In the genomic region with DNA sequence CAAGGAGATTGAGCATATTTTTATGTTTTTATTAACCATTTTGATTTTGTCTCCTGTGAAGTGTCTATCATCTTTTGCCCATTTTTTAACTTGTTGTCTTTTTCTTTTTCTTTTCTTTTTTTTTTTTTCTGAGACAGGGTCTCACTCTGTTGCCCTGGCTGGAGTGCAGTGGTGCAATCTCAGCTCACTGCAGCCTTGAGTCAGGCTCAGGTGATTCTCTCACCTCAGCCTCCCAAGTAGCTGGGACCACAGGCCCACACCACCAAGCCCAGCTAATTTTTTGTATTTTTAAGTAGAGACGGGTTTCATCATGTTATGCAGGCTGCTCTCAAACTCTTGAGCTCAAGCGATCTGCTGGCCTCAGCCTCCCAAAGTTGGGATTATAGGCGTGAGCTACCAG, we compare ENCODE assay signal across 21 cellular contexts. TPM values are rescaled to one million over a fixed set of nuclear protein-coding genes. Genes with fewer than 3 reads are reported as not detected.
DNase-seq lines count a peak whose midpoint lies in the region; ATAC-seq and TF ChIP-seq lines count a peak whose summit lies in the region.
"Had no signal": no experiment of that assay in that cellular context is flagged by ENCODE, and none has a peak within 500 bp of the region (broad histone marks: within the 10 kb centered on the region; RNA-seq: fewer than 3 reads in every experiment).

No MANE protein-coding gene starts in this region.

- ATAC-seq in activated naive CD8-positive, alpha-beta T cell treated with anti-CD3 and anti-CD28 coated beads, Interleukin-2, amount 10 ng/mL, durations not matched to agents 7 days and 5 days (ENCODE audit: low read depth): no peak
- no peak for ATAC-seq in stimulated activated effector memory CD8-positive, alpha-beta T cell treated with anti-CD3 and anti-CD28 coated beads, Interleukin-12 subunit alpha, Interleukin-12 subunit beta, amount 100 ng/mL, for 72 hours
- ATAC-seq: foreskin keratinocyte, HCT116 had no signal

- peak overlapping the region; percentile 81; the same call in 1 of the 2 replicates for H3K4me2 ChIP-seq in OCI-LY7 (ENCODE audit: low read length)

- H3K4me3 ChIP-seq in OCI-LY7 (ENCODE audit: low read depth, low read length, poor library complexity, severe bottlenecking): peak overlapping the region; percentile 56
- H3K4me3 ChIP-seq: stomach had no signal

- peak overlapping the region; percentile 83 for H3K4me3 Mint-ChIP-seq in activated naive CD8-positive, alpha-beta T cell treated with anti-CD3 and anti-CD28 coated beads, Interleukin-2, amount 10 ng/mL, durations not matched to agents 7 days and 5 days
- H3K4me3 Mint-ChIP-seq in stimulated activated effector memory CD8-positive, alpha-beta T cell treated with anti-CD3 and anti-CD28 coated beads, Interleukin-12 subunit alpha, Interleukin-12 subunit beta, amount 100 ng/mL, for 72 hours: peak overlapping the region; percentile 63

- H3K4me1 Mint-ChIP-seq in activated naive CD8-positive, alpha-beta T cell treated with anti-CD3 and anti-CD28 coated beads, Interleukin-2, amount 10 ng/mL, durations not matched to agents 7 days and 5 days: peaks cover 45% of the 10 kb centered on the region
- H3K4me1 Mint-ChIP-seq in stimulated activated effector memory CD8-positive, alpha-beta T cell treated with anti-CD3 and anti-CD28 coated beads, Interleukin-12 subunit alpha, Interleukin-12 subunit beta, amount 100 ng/mL, for 72 hours: peaks cover 61% of the 10 kb centered on the region

- H3K9me2 ChIP-seq in OCI-LY7 (ENCODE audit: insufficient read depth, low read length): no peaks in the 10 kb centered on the region

- peaks cover 23% of the 10 kb centered on the region for H3K36me3 Mint-ChIP-seq in activated naive CD8-positive, alpha-beta T cell treated with anti-CD3 and anti-CD28 coated beads, Interleukin-2, amount 10 ng/mL, durations not matched to agents 7 days and 5 days
- H3K36me3 Mint-ChIP-seq in stimulated activated effector memory CD8-positive, alpha-beta T cell treated with anti-CD3 and anti-CD28 coated beads, Interleukin-12 subunit alpha, Interleukin-12 subunit beta, amount 100 ng/mL, for 72 hours: peaks cover 61% of the 10 kb centered on the region

- intact Hi-C loops in OCI-LY7 (cut with micrococcal nuclease; ENCODE audit: unreplicated experiment): loop anchor here (5.0 kb wide), 1 partner anchor 93 kb away; no protein-coding TSS in a partner anchor

- H3K4me1 ChIP-seq in OCI-LY7 (ENCODE audit: insufficient read depth, low read length, poor library complexity, severe bottlenecking): peaks cover 46% of the 10 kb centered on the region

- peaks cover 6% of the 10 kb centered on the region for H3K9me3 Mint-ChIP-seq in activated naive CD8-positive, alpha-beta T cell treated with anti-CD3 and anti-CD28 coated beads, Interleukin-2, amount 10 ng/mL, durations not matched to agents 7 days and 5 days
- H3K9me3 Mint-ChIP-seq in stimulated activated effector memory CD8-positive, alpha-beta T cell treated with anti-CD3 and anti-CD28 coated beads, Interleukin-12 subunit alpha, Interleukin-12 subunit beta, amount 100 ng/mL, for 72 hours: no peaks in the 10 kb centered on the region
- H3K9me3 Mint-ChIP-seq: CD14-positive monocyte had no signal

- no peaks in the 10 kb centered on the region for H3K9me3 ChIP-seq in OCI-LY7 (ENCODE audit: low read length)
- H3K9me3 ChIP-seq: stomach, uterus had no signal

- peak overlapping the region; percentile 95 for H3K27ac Mint-ChIP-seq in activated naive CD8-positive, alpha-beta T cell treated with anti-CD3 and anti-CD28 coated beads, Interleukin-2, amount 10 ng/mL, durations not matched to agents 7 days and 5 days
- H3K27ac Mint-ChIP-seq in stimulated activated effector memory CD8-positive, alpha-beta T cell treated with anti-CD3 and anti-CD28 coated beads, Interleukin-12 subunit alpha, Interleukin-12 subunit beta, amount 100 ng/mL, for 72 hours: peak overlapping the region; percentile 93

- CTCF ChIA-PET in OCI-LY7 (lab: Charles Lee; ENCODE audit: unreplicated experiment): no interaction called here

- DNase-seq in activated CD8-positive, alpha-beta memory T cell treated with anti-CD3 and anti-CD28 coated beads for 24 hours: peak; percentile 30
- no peak for DNase-seq in activated CD8-positive, alpha-beta memory T cell treated with anti-CD3 and anti-CD28 coated beads, Interleukin-2, amount 50 U/mL, for 4 hours
- DNase-seq in OCI-LY7 (ENCODE audit: low spot score): no peak
- DNase-seq in activated naive CD8-positive, alpha-beta T cell treated with anti-CD3 and anti-CD28 coated beads, Interleukin-2, amount 10 ng/mL, durations not matched to agents 7 days and 5 days: no peak
- no peak for DNase-seq in stimulated activated effector memory CD8-positive, alpha-beta T cell treated with anti-CD3 and anti-CD28 coated beads, Interleukin-12 subunit alpha, Interleukin-12 subunit beta, amount 100 ng/mL, for 72 hours (ENCODE audit: low spot score in 2 of 2)
- no peak for DNase-seq in stimulated activated CD4-positive, alpha-beta T cell treated with anti-CD3 and anti-CD28 coated beads, Interleukin-4, amount 100 ng/mL, for 1 hour
- no peak for DNase-seq in NCI-H1436 treated with DMSO at 0.1 percent for 48 hours (lab: John Stamatoyannopoulos, UW)
- no peak for DNase-seq in NCI-H345 (lab: John Stamatoyannopoulos, UW)
- DNase-seq: activated CD4-positive, CD25-positive, alpha-beta regulatory T cell treated with anti-CD3 and anti-CD28 coated beads, Interleukin-2, amount 50 U/mL, for 72 hours; activated effector memory CD4-positive, alpha-beta T cell treated with Interleukin-2 at 50 U/mL for 16 hours; foreskin keratinocyte; mesendoderm; NCI-H1694 treated with DMSO at 0.1 percent for 48 hours; NCI-H446 treated with DMSO at 0.1 percent for 48 hours; retina; SHP77 treated with DMSO at 0.1 percent for 48 hours; stomach; T1000; uterus had no signal

- H3K27me3 Mint-ChIP-seq in activated naive CD8-positive, alpha-beta T cell treated with anti-CD3 and anti-CD28 coated beads, Interleukin-2, amount 10 ng/mL, durations not matched to agents 7 days and 5 days: no peaks in the 10 kb centered on the region

- POLR2A ChIA-PET in OCI-LY7 (lab: Charles Lee): interaction anchor here (0.7 to 2.6 kb wide), 5 partner anchors 9 to 419 kb away, joined by 3 to 13 read pairs (median 3); no protein-coding TSS in a partner anchor
- POLR2A ChIA-PET in activated naive CD8-positive, alpha-beta T cell treated with anti-CD3 and anti-CD28 coated beads, Interleukin-2, amount 10 ng/mL, durations not matched to agents 7 days and 5 days (lab: Charles Lee): interaction anchor here (0.7 to 1.6 kb wide), 7 partner anchors 11 to 97 kb away, joined by 3 to 5 read pairs (median 4); no protein-coding TSS in a partner anchor

- H3K79me2 ChIP-seq in OCI-LY7 (ENCODE audit: insufficient read depth, low read depth, low read length): no peaks in the 10 kb centered on the region

- H3K36me3 ChIP-seq in OCI-LY7 (ENCODE audit: insufficient read depth, low read length): no peaks in the 10 kb centered on the region
- H3K36me3 ChIP-seq: uterus had no signal

- TF ChIP-seq CTCF in OCI-LY7 (conservative IDR thresholded peaks at IDR 0.05; ENCODE audit: low read length): no peak

- H4K20me1 ChIP-seq in OCI-LY7 (ENCODE audit: insufficient read depth, low read length): no peaks in the 10 kb centered on the region; the same call in 1 of the 2 replicates

- H2AFZ ChIP-seq in OCI-LY7 (ENCODE audit: low read length): peak overlapping the region; percentile 87; the same call in 1 of the 2 replicates

- no peak overlapping the region for H3K27ac ChIP-seq in OCI-LY7 (ENCODE audit: low read depth, low read length, poor library complexity, severe bottlenecking)
- H3K27ac ChIP-seq: foreskin keratinocyte had no signal

- BruUV-seq in OCI-LY7 (replicated peaks; lab: Mats Ljungman, UMichigan): no TSS peak

RNA-seq across cellular contexts. Expression of a gene that starts 4.6 kb away (rescaled TPM):
- total RNA-seq in OCI-LY7 (2014; rRNA removed; shearing (Covaris generic)): 77.1 and 85.3 TPM in 2 replicates
- 108 TPM in 2 replicates for total RNA-seq in OCI-LY7 (2022)
- total RNA-seq in activated naive CD8-positive, alpha-beta T cell treated with anti-CD3 and anti-CD28 coated beads, Interleukin-2, amount 10 ng/mL, durations not matched to agents 7 days and 5 days: 100 to 1,000 TPM; 261 to 276 TPM

RNA-seq across cellular contexts. Expression of a gene that starts 46.2 kb away (rescaled TPM):
- total RNA-seq in OCI-LY7 (2014; rRNA removed; shearing (Covaris generic)): 6.9 and 10.9 TPM in 2 replicates
- 23.8 and 31.6 TPM in 2 replicates for total RNA-seq in OCI-LY7 (2022)
- 10 to 100 TPM; 82.6 to 83.7 TPM for total RNA-seq in activated naive CD8-positive, alpha-beta T cell treated with anti-CD3 and anti-CD28 coated beads, Interleukin-2, amount 10 ng/mL, durations not matched to agents 7 days and 5 days
